ENCODE assay signal across 9 cellular contexts in the genomic region with DNA sequence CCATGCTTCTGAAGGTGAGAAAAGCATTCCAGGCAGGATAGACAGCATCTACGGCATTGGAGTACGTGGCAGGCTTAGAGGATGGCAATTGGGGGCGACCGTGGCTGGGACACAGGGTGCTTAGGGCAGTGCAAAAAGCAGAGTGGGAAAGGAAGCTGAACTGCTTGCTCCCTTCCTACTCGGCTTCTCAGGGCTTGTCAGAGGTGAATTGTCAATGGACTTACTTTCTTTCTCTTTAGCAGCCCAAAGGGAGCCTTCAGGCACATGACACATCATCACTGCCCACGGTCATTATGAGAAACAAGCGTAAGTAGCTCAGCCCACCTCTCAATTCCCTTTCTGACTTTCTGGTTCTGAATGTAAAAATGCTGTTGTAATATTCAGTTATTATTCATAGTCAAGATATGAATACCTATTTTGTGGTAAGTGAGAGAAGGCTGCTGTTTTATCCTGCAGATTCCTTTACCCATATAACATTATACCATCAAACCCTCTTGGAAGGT.
A peak's percentile ranks its signal among the peaks of the same experiment; 100 is the strongest.
DNase-seq lines count a peak whose midpoint lies in the region; ATAC-seq and TF ChIP-seq lines count a peak whose summit lies in the region.
"Had no signal": no experiment of that assay in that cellular context is flagged by ENCODE, and none has a peak within 500 bp of the region (broad histone marks: within the 10 kb centered on the region; RNA-seq: fewer than 3 reads in every experiment).

No MANE protein-coding gene starts in this region.

- no peaks in the 10 kb centered on the region for H3K27me3 ChIP-seq in prostate gland (replicated peaks; ENCODE audit: insufficient read depth)
- H3K27me3 ChIP-seq in GM23248 (replicated peaks; ENCODE audit: insufficient read depth) = no peaks in the 10 kb centered on the region

- TF ChIP-seq CTCF in GM13977 (IDR thresholded peaks at IDR 0.05; ENCODE audit: extremely low read depth, insufficient read depth, missing control alignments) = no peak
- TF ChIP-seq CTCF in prostate gland (IDR thresholded peaks at IDR 0.05) = no peak

- in situ Hi-C loops in GM13977 (cut with MboI; ENCODE audit: low pct_unique_long_range_greater_than_20kb, low sequenced_read_pairs, unreplicated experiment) = loop anchor here (25.0 kb wide), 1 partner anchor 223 kb away; no protein-coding TSS in a partner anchor
- in situ Hi-C loops in GM23248 (cut with MboI) = no loop called here

- DNase-seq in GM13977 (ENCODE audit: low spot score) (peak; percentile 34), ecto neural progenitor cell (ENCODE audit: low spot score) (no peak), NCI-H524 (lab: John Stamatoyannopoulos, UW) (no peak), prostate gland (ENCODE audit: low spot score) (no peak), GM23248 (no peak)
- DNase-seq in effector memory CD8-positive, alpha-beta T cell = no peak
- DNase-seq: NCI-H2171 treated with DMSO at 0.1 percent for 48 hours had no signal

- peaks cover 79% of the 10 kb centered on the region for H3K36me3 Mint-ChIP-seq in effector memory CD8-positive, alpha-beta T cell (ENCODE audit: insufficient read depth)

- intact Hi-C loops in prostate gland (cut with DNase I) = no loop called here

- H3K4me3 ChIP-seq in prostate gland (no peak overlapping the region), GM23248 (no peak overlapping the region)

- H3K27ac ChIP-seq in prostate gland (no peak overlapping the region), GM23248 (no peak overlapping the region)

- no peaks in the 10 kb centered on the region for H3K9me3 ChIP-seq in prostate gland
- no peaks in the 10 kb centered on the region for H3K9me3 ChIP-seq in GM23248 (ENCODE audit: low read depth)

- no peaks in the 10 kb centered on the region for H3K9me2 ChIP-seq in GM23248 (ENCODE audit: insufficient read depth)

- no peaks in the 10 kb centered on the region for H3K27me3 Mint-ChIP-seq in effector memory CD8-positive, alpha-beta T cell

- H2AFZ ChIP-seq in GM23248 = no peak overlapping the region

- peak overlapping the region in 1 of 2 donors; percentile 58 for H3K4me3 Mint-ChIP-seq in effector memory CD8-positive, alpha-beta T cell

- H3K4me1 ChIP-seq in prostate gland (replicated peaks) (peaks cover 3% of the 10 kb centered on the region), GM23248 (ENCODE audit: insufficient read depth) (peaks cover 34% of the 10 kb centered on the region)

- H4K20me1 ChIP-seq in GM23248 (ENCODE audit: insufficient read depth) = no peaks in the 10 kb centered on the region

- peaks cover 0 to 5% of the 10 kb centered on the region in 2 donors for H3K36me3 ChIP-seq in prostate gland
- peaks cover 7% of the 10 kb centered on the region; the same call in 1 of the 2 replicates for H3K36me3 ChIP-seq in GM23248 (ENCODE audit: low read depth)

- H3K9me3 Mint-ChIP-seq in effector memory CD8-positive, alpha-beta T cell = no peaks in the 10 kb centered on the region

- ATAC-seq in HG03045 (IDR thresholded peaks at IDR 0.05; ENCODE audit: unreplicated experiment) = peak; percentile 64
- no peak for ATAC-seq in effector memory CD8-positive, alpha-beta T cell (replicated peaks)

- peak overlapping the region; percentile 95 to 99 for H3K27ac Mint-ChIP-seq in effector memory CD8-positive, alpha-beta T cell

- 90% methylated on average over 7 of the region's 7 CpGs for WGBS in prostate gland
- 92 to 93% methylated on average over 7 of the region's 7 CpGs for WGBS in GM23248 (ENCODE audit: low coverage in 1 of 2, low lambda C conversion rate in 2 of 2, missing lambda C conversion rate in 2 of 2), 2 experiments

- H3K79me2 ChIP-seq in GM23248 (ENCODE audit: insufficient read depth) = peaks cover 21% of the 10 kb centered on the region; the same call in 1 of the 2 replicates

- H3F3A ChIP-seq in GM23248 (ENCODE audit: insufficient read depth) = peaks cover 25% of the 10 kb centered on the region

- peak; percentile 26 for TF ChIP-seq POLR2A in GM19099 (IDR thresholded peaks at IDR 0.05; ENCODE audit: extremely low read depth, insufficient read length, low read depth)
- TF ChIP-seq POLR2A in prostate gland (IDR thresholded peaks at IDR 0.05) = no peak

- no peak overlapping the region for H3K4me2 ChIP-seq in GM23248 (ENCODE audit: unreplicated experiment)

- H3K9ac ChIP-seq in GM23248 = no peak overlapping the region

- H3K4me1 Mint-ChIP-seq in effector memory CD8-positive, alpha-beta T cell (ENCODE audit: low read depth in 2 of 2) = peaks cover 44 to 82% of the 10 kb centered on the region in 2 donors
